In genomic region chr4:7015383-7016035, GRCh38 we compare ENCODE assay signal across 24 cellular contexts. TPM values are rescaled to one million over a fixed set of nuclear protein-coding genes. Genes with fewer than 3 reads are reported as not detected.
DNase-seq lines count a peak whose midpoint lies in the region; ATAC-seq and TF ChIP-seq lines count a peak whose summit lies in the region.
"Had no signal": no experiment of that assay in that cellular context is flagged by ENCODE, and none has a peak within 500 bp of the region (broad histone marks: within the 10 kb centered on the region; RNA-seq: fewer than 3 reads in every experiment).

No MANE protein-coding gene starts in this region.

- peak overlapping the region; percentile 88 for H3K27ac Mint-ChIP-seq in memory B cell
- H3K27ac Mint-ChIP-seq: activated naive CD4-positive, alpha-beta T cell treated with anti-CD3 and anti-CD28 coated beads for 36 hours; HFFc6; WTC11 had no signal

- no peak for ATAC-seq in memory B cell (ENCODE audit: low read depth)
- ATAC-seq: body of pancreas; effector memory CD8-positive, alpha-beta T cell; naive thymus-derived CD4-positive, alpha-beta T cell; sciatic nerve; WTC11 had no signal

- WGBS in tibial nerve, 2 donors = 92 to 97% methylated on average over 11 to 12 of the region's 12 CpGs

- H3K27me3 ChIP-seq in ACC112 (ENCODE audit: insufficient read depth, low read length) = no peaks in the 10 kb centered on the region
- no peaks in the 10 kb centered on the region for H3K27me3 ChIP-seq in BLaER1
- H3K27me3 ChIP-seq in tibial nerve = no peaks in the 10 kb centered on the region
- H3K27me3 ChIP-seq: body of pancreas had no signal

- H3K27ac ChIP-seq in ACC112 (ENCODE audit: low read depth, low read length) (peak overlapping the region; percentile 9; the same call in 1 of the 2 replicates), BLaER1 (peak overlapping the region; percentile 50), tibial nerve (no peak overlapping the region)
- H3K27ac ChIP-seq: body of pancreas, parathyroid adenoma, SK-N-MC, thoracic aorta had no signal

- no peak for TF ChIP-seq EP300 in tibial nerve (IDR thresholded peaks at IDR 0.05)

- in situ Hi-C loops in astrocyte of the spinal cord (cut with HindIII; ENCODE audit: low sequenced_read_pairs) = no loop called here

- TF ChIP-seq CTCF in astrocyte of the spinal cord (IDR thresholded peaks at IDR 0.05; ENCODE audit: low read depth, low read length) (no peak), tibial nerve (IDR thresholded peaks at IDR 0.05) (no peak)

- peaks cover 18% of the 10 kb centered on the region for H3K4me1 Mint-ChIP-seq in memory B cell

- no peaks in the 10 kb centered on the region for H3K9me3 Mint-ChIP-seq in memory B cell
- H3K9me3 Mint-ChIP-seq: activated naive CD4-positive, alpha-beta T cell treated with anti-CD3 and anti-CD28 coated beads for 36 hours; CD8-positive, alpha-beta memory T cell; effector memory CD8-positive, alpha-beta T cell; HFFc6; WTC11 had no signal

- H4K20me1 ChIP-seq in BLaER1 = peaks cover 96% of the 10 kb centered on the region

- H3K9me3 ChIP-seq in BLaER1 (no peaks in the 10 kb centered on the region), tibial nerve (no peaks in the 10 kb centered on the region)
- H3K9me3 ChIP-seq: body of pancreas, thoracic aorta had no signal

- TF ChIP-seq POLR2A in tibial nerve (IDR thresholded peaks at IDR 0.05) = no peak

- no peak overlapping the region for H3K4me3 Mint-ChIP-seq in memory B cell
- H3K4me3 Mint-ChIP-seq: activated naive CD4-positive, alpha-beta T cell treated with anti-CD3 and anti-CD28 coated beads for 36 hours; CD8-positive, alpha-beta memory T cell; effector memory CD8-positive, alpha-beta T cell; HFFc6; naive thymus-derived CD4-positive, alpha-beta T cell; WTC11 had no signal

- peaks cover 21% of the 10 kb centered on the region for H3K36me3 Mint-ChIP-seq in memory B cell

- no peak overlapping the region for H3K4me2 ChIP-seq in BLaER1

- H3K4me1 ChIP-seq in ACC112 (ENCODE audit: control insufficient read depth, insufficient read depth, low read length, unreplicated experiment) (peaks cover 6% of the 10 kb centered on the region), BLaER1 (peaks cover 53% of the 10 kb centered on the region), tibial nerve (no peaks in the 10 kb centered on the region)
- H3K4me1 ChIP-seq: body of pancreas, parathyroid adenoma had no signal

- no peaks in the 10 kb centered on the region for H3K27me3 Mint-ChIP-seq in memory B cell
- H3K27me3 Mint-ChIP-seq: CD8-positive, alpha-beta memory T cell; effector memory CD8-positive, alpha-beta T cell; naive thymus-derived CD4-positive, alpha-beta T cell had no signal

- no peak overlapping the region for H3K9ac ChIP-seq in BLaER1
- H3K9ac ChIP-seq: parathyroid adenoma had no signal

- H3K36me3 ChIP-seq in ACC112 (ENCODE audit: insufficient read depth, low read length) = peaks cover 15% of the 10 kb centered on the region; the same call in 1 of the 2 replicates
- peaks cover 90% of the 10 kb centered on the region for H3K36me3 ChIP-seq in BLaER1
- H3K36me3 ChIP-seq in tibial nerve = peaks cover 7 to 92% (median 15%) of the 10 kb centered on the region in 3 donors

- H3K4me3 ChIP-seq in ACC112 (ENCODE audit: low read depth, low read length) = no peak overlapping the region
- H3K4me3 ChIP-seq in BLaER1 = no peak overlapping the region
- no peak overlapping the region for H3K4me3 ChIP-seq in astrocyte of the spinal cord (ENCODE audit: low read depth, low read length)
- H3K4me3 ChIP-seq in tibial nerve = no peak overlapping the region
- H3K4me3 ChIP-seq: body of pancreas, SK-N-MC, thoracic aorta had no signal

- peak; percentile 55 for DNase-seq in astrocyte of the spinal cord (ENCODE audit: low read depth, low spot score)
- no peak for DNase-seq in memory B cell (ENCODE audit: low spot score in 2 of 2)
- no peak for DNase-seq in tibial nerve (ENCODE audit: low spot score in 2 of 2)
- no peak for DNase-seq in SHP77 (lab: John Stamatoyannopoulos, UW)
- DNase-seq in hypothalamus (lab: John Stamatoyannopoulos, UW) = no peak
- DNase-seq: activated CD4-positive, alpha-beta T cell treated with anti-CD3 and anti-CD28 coated beads, Interleukin-2, amount 50 U/mL, for 48 hours; activated naive CD4-positive, alpha-beta T cell treated with anti-CD3 and anti-CD28 coated beads for 36 hours; body of pancreas; CD8-positive, alpha-beta memory T cell; DMS79; effector memory CD8-positive, alpha-beta T cell; HFFc6; Karpas-422; naive thymus-derived CD4-positive, alpha-beta T cell; NCI-H1694 treated with DMSO at 0.1 percent for 48 hours; NCI-H69; stimulated activated CD4-positive, alpha-beta T cell treated with anti-CD3 and anti-CD28 coated beads, Interleukin-15, amount 100 ng/mL, for 24 hours had no signal

- no peaks in the 10 kb centered on the region for H3K79me2 ChIP-seq in ACC112 (ENCODE audit: control insufficient read depth, insufficient read depth, low read length, unreplicated experiment)
- H3K79me2 ChIP-seq: parathyroid adenoma had no signal

- H2AFZ ChIP-seq in ACC112 (ENCODE audit: low read length, unreplicated experiment) = no peak overlapping the region
- H2AFZ ChIP-seq: parathyroid adenoma had no signal

RNA-seq across cellular contexts. Expression of gene TADA2B, which starts 27.7 kb away (rescaled TPM):
- 10 to 100 TPM; 13.3 to 27.3 (median 16.5) TPM for total RNA-seq in tibial nerve

RNA-seq across cellular contexts. Expression of gene GRPEL1, which starts 52.4 kb away (rescaled TPM):
- total RNA-seq in tibial nerve = 10 to 100 TPM; 11.1 to 13.6 (median 13.3) TPM

Comparison
In these comparisons a context has a peak if more than half of its experiments do, and no peak if none do; other contexts are left out.
1. H3K27ac ChIP-seq: peak in ACC112 (single experiment) and BLaER1 (single experiment); none in tibial nerve (0 of 4).